Comparison of ENCODE assay signal across 8 cellular contexts in the genomic region with DNA sequence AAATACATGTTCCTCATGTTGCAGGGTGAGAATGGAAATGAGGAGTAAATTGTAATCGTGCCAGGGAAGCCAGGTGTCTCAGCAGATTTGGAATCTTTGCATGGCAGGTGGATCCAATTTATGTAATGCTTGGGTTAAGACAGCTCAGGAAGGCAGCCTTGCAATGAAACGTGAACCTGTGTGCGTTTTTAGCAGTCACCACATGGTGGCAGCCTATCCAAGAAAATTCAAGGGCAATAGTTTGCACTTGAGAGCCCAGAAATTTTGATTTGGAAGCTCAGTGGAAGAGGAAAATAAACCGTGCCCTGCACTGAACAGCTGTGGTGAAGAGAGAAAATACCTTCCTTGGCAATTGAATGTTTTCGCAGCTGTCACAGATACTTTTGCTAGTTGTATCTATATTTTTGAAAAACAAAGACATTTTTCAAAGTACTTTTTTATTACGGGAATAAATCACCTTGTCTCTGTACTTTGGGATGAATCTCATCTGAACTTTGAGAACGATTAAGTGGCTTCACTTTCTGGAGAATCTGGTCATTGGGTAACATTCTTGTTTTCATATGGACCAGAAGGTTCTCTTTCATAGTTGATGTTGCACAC. TPM values are rescaled to one million over a fixed set of nuclear protein-coding genes. Genes with fewer than 3 reads are reported as not detected.
DNase-seq lines count a peak whose midpoint lies in the region; ATAC-seq, FAIRE-seq and TF ChIP-seq lines count a peak whose summit lies in the region.

No MANE protein-coding gene starts in this region.

- TF ChIP-seq POLR2A in H1 (IDR thresholded peaks at IDR 0.05; ENCODE audit: control extremely low read depth in 1 of 2, low read depth in 2 of 2, low read length in 2 of 2): no peak

- no peaks in the 10 kb centered on the region for H3K23me2 ChIP-seq in H1 (ENCODE audit: low read depth, low read length)

- 0 out of 4 replicates have a peak, but pooled peaks cover 0 to 6% of the 10 kb centered on the region in 2 experiments for H3K79me2 ChIP-seq in H1 (ENCODE audit: control insufficient read depth in 1 of 2, insufficient read depth in 2 of 2, low read length in 2 of 2)

- CTCF ChIA-PET in activated CD4-positive, alpha-beta memory T cell treated with anti-CD3 and anti-CD28 coated beads, Interleukin-2, amount 10 ng/mL, durations not matched to agents 7 days and 5 days (lab: Charles Lee): interaction anchor here (0.5 to 11.4 kb wide), 31 partner anchors 10 to 584 kb away, joined by 3 to 247 read pairs (median 5); no protein-coding TSS in a partner anchor
- CTCF ChIA-PET in H1 (lab: Charles Lee; ENCODE audit: partially characterized antibody): interaction anchor here (0.6 to 9.7 kb wide), 32 partner anchors 10 to 478 kb away, joined by 3 to 100 read pairs (median 4); no protein-coding TSS in a partner anchor

- no peak overlapping the region for H2BK5ac ChIP-seq in H1 (ENCODE audit: low read depth, low read length)

- H3K9me3 ChIP-seq in H1 (ENCODE audit: insufficient read depth in 2 of 2, low read depth in 1 of 2, low read length in 1 of 2): no peaks in the 10 kb centered on the region

- TF ChIP-seq CTCF in GM10266 (IDR thresholded peaks at IDR 0.05; ENCODE audit: control insufficient read depth, insufficient read depth, low read depth, missing control alignments) (peak; percentile 91), H1 (IDR thresholded peaks at IDR 0.05; ENCODE audit: control extremely low read depth in 1 of 3, insufficient read depth in 1 of 3, low read depth in 1 of 3, low read length in 3 of 3) (peak; percentile 51 to 90 (median 73)), mesothelial cell of epicardium (IDR thresholded peaks at IDR 0.05; ENCODE audit: unreplicated experiment) (peak; percentile 88)

- no peak overlapping the region for H3K23ac ChIP-seq in H1 (ENCODE audit: insufficient read length)

- POLR2A ChIA-PET in activated CD4-positive, alpha-beta memory T cell treated with anti-CD3 and anti-CD28 coated beads, Interleukin-2, amount 10 ng/mL, durations not matched to agents 7 days and 5 days (lab: Charles Lee): interaction anchor here (1.5 to 1.7 kb wide), 3 partner anchors 17 to 443 kb away, joined by 4 to 13 read pairs (median 6); no protein-coding TSS in a partner anchor
- POLR2A ChIA-PET in H1 (lab: Charles Lee; ENCODE audit: partially characterized antibody): interaction anchor here (1.2 kb wide), 1 partner anchor 11 kb away, joined by 4 read pairs; no protein-coding TSS in a partner anchor

- no peak overlapping the region for H4K8ac ChIP-seq in H1 (ENCODE audit: extremely low read depth, insufficient read depth, low read length)

- H3K27me3 Mint-ChIP-seq in activated CD4-positive, alpha-beta memory T cell treated with anti-CD3 and anti-CD28 coated beads, Interleukin-2, amount 10 ng/mL, durations not matched to agents 7 days and 5 days: no peaks in the 10 kb centered on the region
- H3K27me3 Mint-ChIP-seq in mesothelial cell of epicardium (ENCODE audit: low read depth): no peaks in the 10 kb centered on the region

- H3K36me3 Mint-ChIP-seq in activated CD4-positive, alpha-beta memory T cell treated with anti-CD3 and anti-CD28 coated beads, Interleukin-2, amount 10 ng/mL, durations not matched to agents 7 days and 5 days (ENCODE audit: low read depth): peaks cover 40% of the 10 kb centered on the region
- peaks cover 21% of the 10 kb centered on the region for H3K36me3 Mint-ChIP-seq in mesothelial cell of epicardium

- DNase-seq in GM10266 (ENCODE audit: extremely low spot score) (peak; percentile 35), NCI-H526 (lab: John Stamatoyannopoulos, UW) (peak; percentile 94 to 95), H1 (ENCODE audit: low read depth in 1 of 2, low spot score in 2 of 2) (peak; percentile 50 to 83), mesothelial cell of epicardium (ENCODE audit: low spot score in 2 of 2, unreplicated experiment in 2 of 2) (peak in 1 of 2 experiments; percentile 80)
- peak; percentile 67 for DNase-seq in activated CD4-positive, alpha-beta memory T cell treated with anti-CD3 and anti-CD28 coated beads, Interleukin-2, amount 10 ng/mL, durations not matched to agents 7 days and 5 days
- DNase-seq in stimulated activated CD8-positive, alpha-beta memory T cell treated with anti-CD3 and anti-CD28 coated beads, Interleukin-4, amount 100 ng/mL, for 48 hours: peak; percentile 70

- peak overlapping the region; percentile 16 for H3K27ac Mint-ChIP-seq in activated CD4-positive, alpha-beta memory T cell treated with anti-CD3 and anti-CD28 coated beads, Interleukin-2, amount 10 ng/mL, durations not matched to agents 7 days and 5 days
- no peak overlapping the region for H3K27ac Mint-ChIP-seq in mesothelial cell of epicardium

- ATAC-seq in HG03159 (IDR thresholded peaks at IDR 0.05; ENCODE audit: unreplicated experiment) (peak; percentile 53), HG03095 (IDR thresholded peaks at IDR 0.05; ENCODE audit: unreplicated experiment) (no peak)

- H3K4me3 Mint-ChIP-seq in activated CD4-positive, alpha-beta memory T cell treated with anti-CD3 and anti-CD28 coated beads, Interleukin-2, amount 10 ng/mL, durations not matched to agents 7 days and 5 days: no peak overlapping the region
- H3K4me3 Mint-ChIP-seq in mesothelial cell of epicardium: no peak overlapping the region

- no peak overlapping the region for H3K18ac ChIP-seq in H1 (ENCODE audit: extremely low read depth, low read length)

- no peak overlapping the region for H3K4ac ChIP-seq in H1 (replicated peaks; ENCODE audit: insufficient read length, low read depth, low read length)

- no peak overlapping the region for H2AK5ac ChIP-seq in H1 (ENCODE audit: low read depth, low read length)

- H3K14ac ChIP-seq in H1 (ENCODE audit: insufficient read length): no peak overlapping the region

- peak; percentile 81 for TF ChIP-seq RAD21 in H1 (IDR thresholded peaks at IDR 0.05 in 1 of 2, conservative IDR thresholded peaks at IDR 0.05 in 1 of 2; ENCODE audit: low read depth in 2 of 2, low read length in 2 of 2)

- H2BK12ac ChIP-seq in H1 (ENCODE audit: low read depth, low read length): no peak overlapping the region

- peaks cover 0 to 3% (median 0%) of the 10 kb centered on the region in 4 experiments; a peak in 1 of 7 replicates for H3K4me1 ChIP-seq in H1 (replicated peaks in 1 of 4; ENCODE audit: control insufficient read depth in 3 of 4, insufficient read depth in 4 of 4, low read length in 3 of 4)

- no peak overlapping the region for H3K4me2 ChIP-seq in H1 (ENCODE audit: insufficient read depth in 1 of 2, low read depth in 2 of 2, low read length in 2 of 2)

- H3K9ac ChIP-seq in H1 (replicated peaks in 1 of 4; ENCODE audit: extremely low read depth in 1 of 4, low read depth in 3 of 4, low read length in 3 of 4): no peak overlapping the region

- peaks cover 49% of the 10 kb centered on the region for H3K4me1 Mint-ChIP-seq in activated CD4-positive, alpha-beta memory T cell treated with anti-CD3 and anti-CD28 coated beads, Interleukin-2, amount 10 ng/mL, durations not matched to agents 7 days and 5 days
- H3K4me1 Mint-ChIP-seq in mesothelial cell of epicardium: peaks cover 39% of the 10 kb centered on the region

- no peaks in the 10 kb centered on the region for H3K9me3 Mint-ChIP-seq in activated CD4-positive, alpha-beta memory T cell treated with anti-CD3 and anti-CD28 coated beads, Interleukin-2, amount 10 ng/mL, durations not matched to agents 7 days and 5 days
- no peaks in the 10 kb centered on the region for H3K9me3 Mint-ChIP-seq in mesothelial cell of epicardium

- peaks cover 8 to 44% (median 29%) of the 10 kb centered on the region in 4 experiments; a peak in 7 of 8 replicates for H3K36me3 ChIP-seq in H1 (ENCODE audit: control insufficient read depth in 2 of 4, insufficient read depth in 4 of 4, low read length in 3 of 4)

- H3K4me3 ChIP-seq in H1 (ENCODE audit: extremely low read depth in 1 of 4, insufficient read depth in 2 of 4, low read depth in 3 of 4, low read length in 4 of 4): no peak overlapping the region

- no peak overlapping the region for H2AFZ ChIP-seq in H1 (ENCODE audit: low read length)

- 47% methylated on average over 7 of the region's 7 CpGs; no CpG with 5 or more reads in 1 of the 2 experiments for WGBS in H1 (ENCODE audit: extremely low coverage in 1 of 2, insufficient coverage in 1 of 2, insufficient read length in 1 of 2, insufficient replicate concordance in 2 of 2, low coverage in 1 of 2, low lambda C conversion rate in 2 of 2, missing lambda C conversion rate in 1 of 2), 2 experiments

- no peak overlapping the region for H2BK20ac ChIP-seq in H1 (ENCODE audit: low read length)

- H4K91ac ChIP-seq in H1 (replicated peaks; ENCODE audit: insufficient read length, low read length): no peak overlapping the region

- H3K27me3 ChIP-seq in H1 (replicated peaks in 1 of 4; ENCODE audit: control insufficient read depth in 3 of 4, extremely low read depth in 1 of 4, insufficient read depth in 3 of 4, low read length in 3 of 4): no peaks in the 10 kb centered on the region

- no peak overlapping the region for H3K56ac ChIP-seq in H1 (replicated peaks; ENCODE audit: insufficient read length, low read depth, low read length)

- no peak overlapping the region for H3K27ac ChIP-seq in H1 (ENCODE audit: low read depth, low read length)

- H2BK15ac ChIP-seq in H1 (ENCODE audit: low read length): no peak overlapping the region

- H4K5ac ChIP-seq in H1 (ENCODE audit: insufficient read length, low read depth, low read length): no peak overlapping the region

- no peak for TF ChIP-seq EP300 in H1 (IDR thresholded peaks at IDR 0.05; ENCODE audit: borderline replicate concordance in 1 of 2, low read depth in 2 of 2, low read length in 2 of 2)

- no peak overlapping the region for H2BK120ac ChIP-seq in H1 (replicated peaks; ENCODE audit: low read depth, low read length)

- H3K79me1 ChIP-seq in H1 (ENCODE audit: low read depth, low read length): peaks cover 4% of the 10 kb centered on the region; the same call in 1 of the 2 replicates

- H4K20me1 ChIP-seq in H1 (replicated peaks in 1 of 2; ENCODE audit: control insufficient read depth in 1 of 2, insufficient read depth in 2 of 2, low read length in 2 of 2): peaks cover 3 to 5% of the 10 kb centered on the region in 2 experiments

- peak; percentile 83 for FAIRE-seq in H1 (lab: Jason Lieb, UNC)

TF ChIP-seq in H1, 55 proteins besides CTCF, POLR2A, EP300 and RAD21 (continues in another document):
- TF ChIP-seq TAF1 (IDR thresholded peaks at IDR 0.05; ENCODE audit: low read depth, low read length): no peak

RNA-seq across cellular contexts. Expression of a gene that starts 26.5 kb away (rescaled TPM):
- total RNA-seq in activated CD4-positive, alpha-beta memory T cell treated with anti-CD3 and anti-CD28 coated beads, Interleukin-2, amount 10 ng/mL, durations not matched to agents 7 days and 5 days: 10 to 100 TPM; 51.6 to 54.6 TPM
- 104 and 105 TPM in 2 replicates for total RNA-seq in H1 (2021; fragmentation: NEBNext Ultra II Directional; extraction: Animal tissue kit (Norgen Biotek cat#: 25700))
- polyA plus RNA-seq in H1 (2011; rRNA removed): 26.3 and 29.2 TPM in 2 replicates
- polyA plus RNA-seq in H1 (2011; cell fraction: cytosol; rRNA removed): 32.1 TPM
- 32.1 TPM for polyA plus RNA-seq in H1 (2011; cell fraction: nucleus; rRNA removed)
- polyA plus RNA-seq in H1 (2012, experiment 1 of 2): 57.6 to 75.9 TPM (median 64.8 TPM) in 4 replicates
- 41.3 TPM for polyA plus RNA-seq in H1 (2012, experiment 2 of 2)
- polyA plus RNA-seq in H1 (2013, experiment 1 of 2): 43.7 TPM
- polyA plus RNA-seq in H1 (2013, experiment 2 of 2): 43.9 TPM
- polyA minus RNA-seq in H1 (2011; rRNA and poly(A)+ RNA removed): 56.7 and 64.4 TPM in 2 replicates
- 40.2 TPM for polyA minus RNA-seq in H1 (2011; cell fraction: cytosol; rRNA and poly(A)+ RNA removed)
- 74.9 TPM for polyA minus RNA-seq in H1 (2011; cell fraction: nucleus; rRNA and poly(A)+ RNA removed)
- 55.3 to 59.1 TPM (median 55.5 TPM) in 3 replicates for total RNA-seq in mesothelial cell of epicardium
